ENCODE assay signal across 21 cellular contexts in the genomic region with DNA sequence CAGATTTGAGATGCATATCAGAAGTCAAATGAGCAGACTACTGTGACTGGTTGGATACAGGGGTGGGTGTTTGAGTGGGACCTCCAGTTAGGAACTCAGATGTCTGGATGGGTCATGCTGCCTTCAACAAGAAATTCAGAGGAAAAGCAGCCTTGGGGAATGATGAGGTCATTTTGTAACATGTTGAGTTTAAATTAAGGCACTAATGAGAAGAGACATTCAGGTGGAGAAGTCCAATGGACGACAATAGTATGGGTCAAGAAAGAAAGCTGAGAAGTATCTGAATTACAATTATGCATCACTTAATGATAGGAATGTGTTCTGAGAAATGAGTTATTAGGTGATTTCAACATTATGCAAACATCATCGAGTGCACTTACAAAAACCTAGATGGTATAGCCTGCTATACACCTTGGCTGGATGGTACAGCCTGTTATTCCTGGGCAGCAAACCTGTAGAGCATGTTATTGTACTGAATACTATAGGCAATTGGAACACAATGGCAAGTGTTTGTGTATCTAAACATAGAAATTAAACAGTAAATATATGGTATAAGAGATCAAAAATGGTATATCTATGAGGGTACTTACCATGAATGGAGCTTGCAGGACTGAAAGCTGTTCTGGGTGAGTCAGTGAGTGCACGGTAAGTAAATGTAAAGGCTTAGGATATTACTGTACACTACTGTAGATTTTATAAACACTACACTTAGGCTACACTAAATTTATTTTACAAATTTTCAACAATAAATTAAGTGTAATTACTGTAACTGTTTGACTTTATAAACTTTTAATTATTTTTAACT.
A peak's percentile ranks its signal among the peaks of the same experiment; 100 is the strongest.
DNase-seq lines count a peak whose midpoint lies in the region; ATAC-seq, FAIRE-seq and TF ChIP-seq lines count a peak whose summit lies in the region.
"Had no signal": no experiment of that assay in that cellular context is flagged by ENCODE, and none has a peak within 500 bp of the region (broad histone marks: within the 10 kb centered on the region; RNA-seq: fewer than 3 reads in every experiment).

No MANE protein-coding gene starts in this region.

- no peak for TF ChIP-seq EP300 in A549 (IDR thresholded peaks at IDR 0.05)

- no peak for TF ChIP-seq POLR2A in A549 (IDR thresholded peaks at IDR 0.05; ENCODE audit: low read length)

- 66% methylated on average over 3 of the region's 3 CpGs for WGBS in A549 (ENCODE audit: missing lambda C conversion rate)
- 89 to 94% (median 93%) methylated on average over 3 of the region's 3 CpGs for WGBS in psoas muscle, 3 donors

- POLR2A ChIA-PET in A549 (lab: Yijun Ruan, JAX), result no interaction called here

- H3K4me1 ChIP-seq in A549 (peaks cover 62% of the 10 kb centered on the region), psoas muscle (peaks cover 52% of the 10 kb centered on the region), right atrium auricular region (peaks cover 0 to 25% of the 10 kb centered on the region in 2 donors)

- no peak for TF ChIP-seq RAD21 in A549 (conservative IDR thresholded peaks at IDR 0.05 in 1 of 2, IDR thresholded peaks at IDR 0.05 in 1 of 2)

- no peak for FAIRE-seq in A549 (lab: Jason Lieb, UNC)
- FAIRE-seq: GM19239 had no signal

- DNase-seq in A549 (ENCODE audit: low read depth in 1 of 2, low spot score in 1 of 2), result no peak
- peak; percentile 46 for DNase-seq in NCI-H1417 treated with DMSO at 0.1 percent for 48 hours (lab: John Stamatoyannopoulos, UW)
- DNase-seq in coronary artery (ENCODE audit: low spot score), result no peak
- no peak for DNase-seq in psoas muscle
- DNase-seq in mucosa of gallbladder (ENCODE audit: low spot score), result no peak
- DNase-seq in right atrium auricular region (ENCODE audit: low spot score), result no peak
- DNase-seq in NCI-H187 (lab: John Stamatoyannopoulos, UW), result no peak
- DNase-seq in NCI-H524 treated with DMSO at 0.1 percent for 48 hours (lab: John Stamatoyannopoulos, UW), result no peak
- DNase-seq: ACHN; activated CD4-positive, alpha-beta T cell treated with anti-CD3 and anti-CD28 coated beads, Interleukin-2, amount 50 U/mL, for 1 hour; activated naive CD8-positive, alpha-beta T cell treated with anti-CD3 and anti-CD28 coated beads for 36 hours; activated T-cell treated with anti-CD3 and anti-CD28 coated beads, Interleukin-2, amount 50 U/mL, for 24 hours; central memory CD4-positive, alpha-beta T cell; foreskin melanocyte; NCI-H1048; retina; stimulated activated CD4-positive, alpha-beta T cell treated with anti-CD3 and anti-CD28 coated beads, Interleukin-2, amount 100 ng/mL, for 24 hours; testis had no signal

- no peaks in the 10 kb centered on the region for H3K36me3 ChIP-seq in psoas muscle (ENCODE audit: insufficient read depth in 1 of 2, low read depth in 1 of 2)
- no peaks in the 10 kb centered on the region for H3K36me3 ChIP-seq in right atrium auricular region

- TF ChIP-seq CTCF in A549 (IDR thresholded peaks at IDR 0.05) (no peak), coronary artery (IDR thresholded peaks at IDR 0.05) (no peak), psoas muscle (IDR thresholded peaks at IDR 0.05) (no peak), right atrium auricular region (IDR thresholded peaks at IDR 0.05) (no peak)

- CTCF ChIA-PET in A549 (lab: Yijun Ruan, JAX), result interaction anchor here (0.6 to 2.0 kb wide), 3 partner anchors 14 to 291 kb away, joined by 3 to 10 read pairs (median 6); no protein-coding TSS in a partner anchor

- H3K4me3 ChIP-seq in A549 (no peak overlapping the region), coronary artery (no peak overlapping the region), psoas muscle (no peak overlapping the region), right atrium auricular region (no peak overlapping the region)
- H3K4me3 ChIP-seq: lung, SK-N-MC, testis had no signal

- no peak for ATAC-seq in A549
- no peak for ATAC-seq in psoas muscle

- H3K27ac ChIP-seq in A549, result peak overlapping the region; percentile 95 to 96
- peak overlapping the region; percentile 76 to 86 for H3K27ac ChIP-seq in coronary artery
- H3K27ac ChIP-seq in psoas muscle, result peak overlapping the region; percentile 90
- H3K27ac ChIP-seq in right atrium auricular region, result no peak overlapping the region
- H3K27ac ChIP-seq: SK-N-MC had no signal

- H3K27me3 ChIP-seq in psoas muscle (ENCODE audit: insufficient read depth in 3 of 3, low read length in 2 of 3), result no peaks in the 10 kb centered on the region
- H3K27me3 ChIP-seq in right atrium auricular region, result no peaks in the 10 kb centered on the region
- H3K27me3 ChIP-seq: testis had no signal

- peaks cover 18% of the 10 kb centered on the region for H3K9me3 ChIP-seq in A549
- no peaks in the 10 kb centered on the region for H3K9me3 ChIP-seq in psoas muscle
- H3K9me3 ChIP-seq in right atrium auricular region, result no peaks in the 10 kb centered on the region
- H3K9me3 ChIP-seq: testis had no signal

- intact Hi-C loops in psoas muscle (cut with DNase I), result loop anchor here in 1 of 2 donors (5.0 kb wide), 2 partner anchors 37 to 92 kb away; no protein-coding TSS in a partner anchor

- H3K4me2 ChIP-seq in A549, result no peak overlapping the region; the same call in 2 of the 3 replicates

TF ChIP-seq in A549, 52 proteins besides CTCF, POLR2A, EP300 and RAD21 (continues in another document):
- TF ChIP-seq EHF (CRISPR knock-in tag; IDR thresholded peaks at IDR 0.05) (no peak), FOSL2 (IDR thresholded peaks at IDR 0.05) (no peak), FOSL2 (CRISPR knock-in tag; IDR thresholded peaks at IDR 0.05) (no peak), SMC3 (IDR thresholded peaks at IDR 0.05) (no peak), PHF8 (IDR thresholded peaks at IDR 0.05; ENCODE audit: borderline replicate concordance, low read depth) (no peak), CHD2 (IDR thresholded peaks at IDR 0.05; ENCODE audit: low read length, partially characterized antibody) (no peak), FOXS1 (CRISPR knock-in tag; IDR thresholded peaks at IDR 0.05) (no peak), MAFK (IDR thresholded peaks at IDR 0.05; ENCODE audit: partially characterized antibody) (no peak), NPAS2 (CRISPR knock-in tag; IDR thresholded peaks at IDR 0.05; ENCODE audit: borderline replicate concordance) (no peak), JUN (IDR thresholded peaks at IDR 0.05) (no peak), NFE2L2 (conservative IDR thresholded peaks at IDR 0.05; ENCODE audit: low read length) (no peak), CBX8 (IDR thresholded peaks at IDR 0.05) (no peak), HOXB13 (CRISPR knock-in tag; IDR thresholded peaks at IDR 0.05; ENCODE audit: low read depth) (no peak), E2F6 (IDR thresholded peaks at IDR 0.05; ENCODE audit: borderline replicate concordance, low read depth) (no peak), RCOR1 (IDR thresholded peaks at IDR 0.05; ENCODE audit: low read depth, low read length) (no peak)
- TF ChIP-seq, protein P1, sequence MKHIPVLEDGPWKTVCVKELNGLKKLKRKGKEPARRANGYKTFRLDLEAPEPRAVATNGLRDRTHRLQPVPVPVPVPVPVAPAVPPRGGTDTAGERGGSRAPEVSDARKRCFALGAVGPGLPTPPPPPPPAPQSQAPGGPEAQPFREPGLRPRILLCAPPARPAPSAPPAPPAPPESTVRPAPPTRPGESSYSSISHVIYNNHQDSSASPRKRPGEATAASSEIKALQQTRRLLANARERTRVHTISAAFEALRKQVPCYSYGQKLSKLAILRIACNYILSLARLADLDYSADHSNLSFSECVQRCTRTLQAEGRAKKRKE (CRISPR knock-in tag; IDR thresholded peaks at IDR 0.05; ENCODE audit: low read depth), result no peak
- TF ChIP-seq, protein P2, sequence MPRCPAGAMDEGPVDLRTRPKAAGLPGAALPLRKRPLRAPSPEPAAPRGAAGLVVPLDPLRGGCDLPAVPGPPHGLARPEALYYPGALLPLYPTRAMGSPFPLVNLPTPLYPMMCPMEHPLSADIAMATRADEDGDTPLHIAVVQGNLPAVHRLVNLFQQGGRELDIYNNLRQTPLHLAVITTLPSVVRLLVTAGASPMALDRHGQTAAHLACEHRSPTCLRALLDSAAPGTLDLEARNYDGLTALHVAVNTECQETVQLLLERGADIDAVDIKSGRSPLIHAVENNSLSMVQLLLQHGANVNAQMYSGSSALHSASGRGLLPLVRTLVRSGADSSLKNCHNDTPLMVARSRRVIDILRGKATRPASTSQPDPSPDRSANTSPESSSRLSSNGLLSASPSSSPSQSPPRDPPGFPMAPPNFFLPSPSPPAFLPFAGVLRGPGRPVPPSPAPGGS (IDR thresholded peaks at IDR 0.05), result no peak
- TF ChIP-seq, protein P3, sequence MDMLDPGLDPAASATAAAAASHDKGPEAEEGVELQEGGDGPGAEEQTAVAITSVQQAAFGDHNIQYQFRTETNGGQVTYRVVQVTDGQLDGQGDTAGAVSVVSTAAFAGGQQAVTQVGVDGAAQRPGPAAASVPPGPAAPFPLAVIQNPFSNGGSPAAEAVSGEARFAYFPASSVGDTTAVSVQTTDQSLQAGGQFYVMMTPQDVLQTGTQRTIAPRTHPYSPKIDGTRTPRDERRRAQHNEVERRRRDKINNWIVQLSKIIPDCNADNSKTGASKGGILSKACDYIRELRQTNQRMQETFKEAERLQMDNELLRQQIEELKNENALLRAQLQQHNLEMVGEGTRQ (IDR thresholded peaks at IDR 0.05), result no peak

Comparison
In these comparisons a context has a peak if more than half of its experiments do, and no peak if none do; other contexts are left out.
1. H3K27ac ChIP-seq: peak in A549 (2 of 2), coronary artery (2 of 2) and psoas muscle (single experiment); none in right atrium auricular region (0 of 2).